23 cellular contexts compared by ENCODE assay signal in the genomic region with DNA sequence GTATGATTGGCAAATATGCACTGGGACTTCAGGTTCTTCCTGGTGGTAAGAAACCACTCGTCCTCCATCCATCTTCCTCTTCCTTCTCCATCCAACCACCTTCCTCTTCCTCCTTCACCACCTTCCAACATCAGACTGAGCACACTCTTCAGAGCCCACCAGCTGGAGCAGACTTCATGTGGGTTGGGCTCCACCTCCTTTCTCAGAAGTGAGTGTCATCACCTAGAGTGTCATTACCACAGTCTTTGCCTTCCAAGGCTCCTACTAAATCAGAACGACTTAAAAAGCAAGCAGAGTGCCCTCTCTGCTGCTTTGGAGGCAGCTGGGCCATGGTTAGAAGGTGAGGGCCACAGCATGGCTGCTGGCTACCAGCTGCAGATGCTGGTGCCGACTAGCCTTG.
DNase-seq lines count a peak whose midpoint lies in the region; ATAC-seq, FAIRE-seq and TF ChIP-seq lines count a peak whose summit lies in the region.
"Had no signal": no experiment of that assay in that cellular context is flagged by ENCODE, and none has a peak within 500 bp of the region (broad histone marks: within the 10 kb centered on the region; RNA-seq: fewer than 3 reads in every experiment).

No MANE protein-coding gene starts in this region.

- H3K9me3 ChIP-seq in DND-41 (ENCODE audit: insufficient read depth, low read length, severe bottlenecking) (no peaks in the 10 kb centered on the region), GM12878 (replicated peaks; ENCODE audit: control insufficient read depth, insufficient read depth, low read length) (no peaks in the 10 kb centered on the region)
- H3K9me3 ChIP-seq: MG63 had no signal

- H3K9ac ChIP-seq in DND-41 (ENCODE audit: low read depth, low read length): no peak overlapping the region
- no peak overlapping the region for H3K9ac ChIP-seq in GM12878 (ENCODE audit: control insufficient read depth, insufficient read depth, low read length)

- H3K4me1 ChIP-seq in DND-41 (ENCODE audit: insufficient read depth, low read length) (no peaks in the 10 kb centered on the region), GM12878 (ENCODE audit: control insufficient read depth, insufficient read depth, low read length) (no peaks in the 10 kb centered on the region)

- peak; percentile 7 for DNase-seq in activated CD8-positive, alpha-beta T cell treated with anti-CD3 and anti-CD28 coated beads for 36 hours
- DNase-seq in activated CD8-positive, alpha-beta T cell treated with anti-CD3 and anti-CD28 coated beads, Interleukin-2, amount 10 ng/mL, durations not matched to agents 7 days and 5 days: no peak
- DNase-seq in DND-41 (peak; percentile 41), GM12878 (ENCODE audit: low read depth, low spot score) (no peak), NK-92 (lab: John Stamatoyannopoulos, UW; ENCODE audit: unreplicated experiment) (no peak)
- DNase-seq: CD4-positive, alpha-beta T cell; COR-L47; DMS53; KG1; MG63; NCI-H1105 treated with DMSO at 0.1 percent for 48 hours; NCI-H146; NCI-H1930; NCI-H2107; NCI-H526 treated with DMSO at 0.1 percent for 48 hours; SHP77 treated with DMSO at 0.1 percent for 48 hours had no signal

- no peak overlapping the region for H3K4me3 ChIP-seq in DND-41 (ENCODE audit: low read depth in 1 of 2, low read length in 2 of 2)
- H3K4me3 ChIP-seq in GM12878: no peak overlapping the region
- H3K4me3 ChIP-seq: MG63 had no signal

- no peak overlapping the region for H2AFZ ChIP-seq in DND-41 (ENCODE audit: low read depth, low read length)
- no peak overlapping the region for H2AFZ ChIP-seq in GM12878 (ENCODE audit: control insufficient read depth, low read depth, low read length)

- CTCF ChIA-PET in activated CD8-positive, alpha-beta T cell treated with anti-CD3 and anti-CD28 coated beads for 36 hours (lab: Charles Lee): no interaction called here
- CTCF ChIA-PET in activated CD8-positive, alpha-beta T cell treated with anti-CD3 and anti-CD28 coated beads, Interleukin-2, amount 10 ng/mL, durations not matched to agents 7 days and 5 days (lab: Charles Lee): no interaction called here
- CTCF ChIA-PET in GM12878 (lab: Yijun Ruan, JAX): no interaction called here

- TF ChIP-seq CTCF in activated CD8-positive, alpha-beta T cell treated with anti-CD3 and anti-CD28 coated beads for 36 hours (IDR thresholded peaks at IDR 0.05): no peak
- TF ChIP-seq CTCF in DND-41 (IDR thresholded peaks at IDR 0.05; ENCODE audit: borderline replicate concordance, extremely low read depth, low read length, poor library complexity, severe bottlenecking) (no peak), GM12878 (IDR thresholded peaks at IDR 0.05 in 2 of 3, conservative IDR thresholded peaks at IDR 0.05 in 1 of 3; ENCODE audit: control insufficient read depth in 2 of 3, extremely low read depth in 1 of 3, insufficient read depth in 1 of 3, low read depth in 3 of 3, low read length in 3 of 3) (no peak)

- intact Hi-C loops in activated CD8-positive, alpha-beta T cell treated with anti-CD3 and anti-CD28 coated beads for 36 hours (cut with micrococcal nuclease): no loop called here
- intact Hi-C loops in GM12878 (cut with micrococcal nuclease; ENCODE audit: unreplicated experiment): no loop called here

- no peak for TF ChIP-seq EP300 in GM12878 (IDR thresholded peaks at IDR 0.05; ENCODE audit: borderline replicate concordance in 1 of 2, control insufficient read depth in 1 of 2, low read depth in 2 of 2, low read length in 2 of 2)

- RAD21 ChIA-PET in GM12878 (lab: Charles Lee; ENCODE audit: unreplicated experiment): interaction anchor here (1.6 kb wide), 1 partner anchor 9 kb away, joined by 4 read pairs; no protein-coding TSS in a partner anchor

- H3K9me3 Mint-ChIP-seq in activated CD8-positive, alpha-beta T cell treated with anti-CD3 and anti-CD28 coated beads for 36 hours: no peaks in the 10 kb centered on the region
- H3K9me3 Mint-ChIP-seq in activated CD8-positive, alpha-beta T cell treated with anti-CD3 and anti-CD28 coated beads, Interleukin-2, amount 10 ng/mL, durations not matched to agents 7 days and 5 days (ENCODE audit: insufficient read depth): no peaks in the 10 kb centered on the region
- H3K9me3 Mint-ChIP-seq: CD4-positive, alpha-beta T cell had no signal

- H3K79me2 ChIP-seq in DND-41 (ENCODE audit: insufficient read depth, low read length): no peaks in the 10 kb centered on the region
- H3K79me2 ChIP-seq in GM12878 (ENCODE audit: control insufficient read depth, insufficient read depth, low read length): no peaks in the 10 kb centered on the region

- H3K27ac Mint-ChIP-seq in activated CD8-positive, alpha-beta T cell treated with anti-CD3 and anti-CD28 coated beads for 36 hours: no peak overlapping the region
- H3K27ac Mint-ChIP-seq in activated CD8-positive, alpha-beta T cell treated with anti-CD3 and anti-CD28 coated beads, Interleukin-2, amount 10 ng/mL, durations not matched to agents 7 days and 5 days: no peak overlapping the region
- H3K27ac Mint-ChIP-seq: CD4-positive, alpha-beta T cell had no signal

- SMC1A ChIA-PET in GM12878 (lab: Charles Lee; ENCODE audit: uncharacterized antibody, unreplicated experiment): no interaction called here

- H3K27me3 ChIP-seq in DND-41 (ENCODE audit: insufficient read depth, low read length, poor library complexity) (peaks cover 3% of the 10 kb centered on the region), GM12878 (replicated peaks in 1 of 2; ENCODE audit: control insufficient read depth in 2 of 2, insufficient read depth in 2 of 2, low read length in 1 of 2) (no peaks in the 10 kb centered on the region)
- H3K27me3 ChIP-seq: MG63 had no signal

- H3K4me3 Mint-ChIP-seq in activated CD8-positive, alpha-beta T cell treated with anti-CD3 and anti-CD28 coated beads for 36 hours: no peak overlapping the region
- no peak overlapping the region for H3K4me3 Mint-ChIP-seq in activated CD8-positive, alpha-beta T cell treated with anti-CD3 and anti-CD28 coated beads, Interleukin-2, amount 10 ng/mL, durations not matched to agents 7 days and 5 days
- H3K4me3 Mint-ChIP-seq: CD4-positive, alpha-beta T cell had no signal

- ATAC-seq in activated CD8-positive, alpha-beta T cell treated with anti-CD3 and anti-CD28 coated beads for 36 hours: peak; percentile 83
- no peak for ATAC-seq in activated CD8-positive, alpha-beta T cell treated with anti-CD3 and anti-CD28 coated beads, Interleukin-2, amount 10 ng/mL, durations not matched to agents 7 days and 5 days
- peak; percentile 85 for ATAC-seq in DND-41 (ENCODE audit: insufficient read depth, low read depth)
- peak; percentile 29 for ATAC-seq in GM12878
- no peak for ATAC-seq in GM21576 (IDR thresholded peaks at IDR 0.05; ENCODE audit: unreplicated experiment)
- ATAC-seq: HCT116, HepG2, Panc1 had no signal

- no peaks in the 10 kb centered on the region for H3K36me3 Mint-ChIP-seq in activated CD8-positive, alpha-beta T cell treated with anti-CD3 and anti-CD28 coated beads for 36 hours (ENCODE audit: low read depth)
- no peaks in the 10 kb centered on the region for H3K36me3 Mint-ChIP-seq in activated CD8-positive, alpha-beta T cell treated with anti-CD3 and anti-CD28 coated beads, Interleukin-2, amount 10 ng/mL, durations not matched to agents 7 days and 5 days (ENCODE audit: low read depth)

- no peaks in the 10 kb centered on the region for H3K27me3 Mint-ChIP-seq in activated CD8-positive, alpha-beta T cell treated with anti-CD3 and anti-CD28 coated beads for 36 hours
- H3K27me3 Mint-ChIP-seq in activated CD8-positive, alpha-beta T cell treated with anti-CD3 and anti-CD28 coated beads, Interleukin-2, amount 10 ng/mL, durations not matched to agents 7 days and 5 days (ENCODE audit: low read depth): no peaks in the 10 kb centered on the region
- H3K27me3 Mint-ChIP-seq: CD4-positive, alpha-beta T cell had no signal

- TF ChIP-seq POLR2A in GM12878 (IDR thresholded peaks at IDR 0.05; ENCODE audit: low read depth, low read length): no peak

- in situ Hi-C loops in GM12878 (cut with MboI): no loop called here

- WGBS in GM12878 (ENCODE audit: insufficient coverage, insufficient replicate concordance, low lambda C conversion rate, missing lambda C conversion rate): 8% methylated on average over 3 of the region's 3 CpGs

- no TSS peak for BruUV-seq in GM12878 (replicated peaks; lab: Mats Ljungman, UMichigan)

- POLR2A ChIA-PET in activated CD8-positive, alpha-beta T cell treated with anti-CD3 and anti-CD28 coated beads for 36 hours (lab: Charles Lee): no interaction called here
- POLR2A ChIA-PET in activated CD8-positive, alpha-beta T cell treated with anti-CD3 and anti-CD28 coated beads, Interleukin-2, amount 10 ng/mL, durations not matched to agents 7 days and 5 days (lab: Charles Lee): no interaction called here
- POLR2A ChIA-PET in GM12878 (lab: Charles Lee): no interaction called here

- no peak for FAIRE-seq in GM12878 (lab: Jason Lieb, UNC)
- FAIRE-seq: GM19239, HepG2 had no signal

- H3K36me3 ChIP-seq in DND-41 (ENCODE audit: insufficient read depth, low read length): no peaks in the 10 kb centered on the region
- H3K36me3 ChIP-seq in GM12878 (ENCODE audit: control insufficient read depth in 2 of 2, insufficient read depth in 2 of 2, low read length in 1 of 2): no peaks in the 10 kb centered on the region
- H3K36me3 ChIP-seq: MG63 had no signal

- H4K20me1 ChIP-seq in DND-41 (ENCODE audit: insufficient read depth, low read length) (no peaks in the 10 kb centered on the region; the same call in 1 of the 2 replicates), GM12878 (ENCODE audit: control insufficient read depth, insufficient read depth) (no peaks in the 10 kb centered on the region)

- H3K4me1 Mint-ChIP-seq in activated CD8-positive, alpha-beta T cell treated with anti-CD3 and anti-CD28 coated beads for 36 hours (ENCODE audit: low read depth): peaks cover 5% of the 10 kb centered on the region
- H3K4me1 Mint-ChIP-seq in activated CD8-positive, alpha-beta T cell treated with anti-CD3 and anti-CD28 coated beads, Interleukin-2, amount 10 ng/mL, durations not matched to agents 7 days and 5 days (ENCODE audit: low read depth): peaks cover 5% of the 10 kb centered on the region

- H3K4me2 ChIP-seq in DND-41 (ENCODE audit: insufficient read depth, low read length): no peak overlapping the region
- no peak overlapping the region for H3K4me2 ChIP-seq in GM12878 (ENCODE audit: control insufficient read depth, insufficient read depth)

- H3K27ac ChIP-seq in DND-41 (ENCODE audit: low read length) (no peak overlapping the region), GM12878 (ENCODE audit: control insufficient read depth, insufficient read depth) (no peak overlapping the region), temporal lobe (ENCODE audit: low read depth, low read length) (peak overlapping the region; percentile 3)
- H3K27ac ChIP-seq: RWPE1 had no signal

- no peak for TF ChIP-seq RAD21 in GM12878 (IDR thresholded peaks at IDR 0.05; ENCODE audit: insufficient read depth, low read depth, low read length)

TF ChIP-seq in GM12878, 131 proteins besides CTCF, POLR2A, EP300 and RAD21:
- no peak for TF ChIP-seq SIX5 (IDR thresholded peaks at IDR 0.05; ENCODE audit: low read depth, low read length, severe bottlenecking)
- TF ChIP-seq KAT2A (conservative IDR thresholded peaks at IDR 0.05; ENCODE audit: control insufficient read depth, low read depth, low read length): no peak
- TF ChIP-seq BMI1 (IDR thresholded peaks at IDR 0.05; ENCODE audit: borderline replicate concordance): no peak
- TF ChIP-seq FOXM1 (IDR thresholded peaks at IDR 0.05; ENCODE audit: low read depth, low read length): no peak
- TF ChIP-seq NBN (IDR thresholded peaks at IDR 0.05): no peak

Comparison
In these comparisons a context has a peak if more than half of its experiments do, and no peak if none do; other contexts are left out.
1. ATAC-seq: peak in activated CD8-positive, alpha-beta T cell treated with anti-CD3 and anti-CD28 coated beads for 36 hours (single experiment), DND-41 (single experiment) and GM12878 (single experiment); none in activated CD8-positive, alpha-beta T cell treated with anti-CD3 and anti-CD28 coated beads, Interleukin-2, amount 10 ng/mL, durations not matched to agents 7 days and 5 days (single experiment) and GM21576 (single experiment).
2. DNase-seq: peak in activated CD8-positive, alpha-beta T cell treated with anti-CD3 and anti-CD28 coated beads for 36 hours (single experiment) and DND-41 (single experiment); none in activated CD8-positive, alpha-beta T cell treated with anti-CD3 and anti-CD28 coated beads, Interleukin-2, amount 10 ng/mL, durations not matched to agents 7 days and 5 days (single experiment), GM12878 (single experiment) and NK-92 (single experiment).